Comparison of ENCODE assay signal across 9 cellular contexts in genomic region chr20:56439784-56440291, GRCh38. TPM values are rescaled to one million over a fixed set of nuclear protein-coding genes. Genes with fewer than 3 reads are reported as not detected.
DNase-seq lines count a peak whose midpoint lies in the region; ATAC-seq and TF ChIP-seq lines count a peak whose summit lies in the region.
"Had no signal": no experiment of that assay in that cellular context is flagged by ENCODE, and none has a peak within 500 bp of the region (broad histone marks: within the 10 kb centered on the region; RNA-seq: fewer than 3 reads in every experiment).

No MANE protein-coding gene starts in this region.

- ATAC-seq in IMR-90 (ENCODE audit: low read depth) (peak; percentile 86), body of pancreas (peak; percentile 63), GM18858 (IDR thresholded peaks at IDR 0.05; ENCODE audit: unreplicated experiment) (no peak), GM21515 (IDR thresholded peaks at IDR 0.05; ENCODE audit: unreplicated experiment) (no peak)

- no peak overlapping the region for H2BK12ac ChIP-seq in mesenchymal stem cell (ENCODE audit: low read length in 2 of 2)

- BruUV-seq in IMR-90 (replicated peaks; lab: Mats Ljungman, UMichigan): no TSS peak

- H3K79me1 ChIP-seq in IMR-90 (ENCODE audit: low read depth in 1 of 2, low read length in 2 of 2) (peaks cover 12 to 46% of the 10 kb centered on the region in 2 experiments; a peak in 3 of 4 replicates), mesenchymal stem cell (replicated peaks; ENCODE audit: low read length, poor library complexity, severe bottlenecking) (no peaks in the 10 kb centered on the region)

- H3K27ac ChIP-seq in AG04450 (ENCODE audit: low read depth, low read length) (peak overlapping the region; percentile 97), IMR-90 (ENCODE audit: insufficient read depth, low read length) (peak overlapping the region; percentile 99), body of pancreas (no peak overlapping the region), mesenchymal stem cell (ENCODE audit: low read length, poor library complexity, severe bottlenecking) (peak overlapping the region; percentile 3)
- H3K27ac ChIP-seq: WERI-Rb-1 had no signal

- peak overlapping the region; percentile 98 for H4K5ac ChIP-seq in IMR-90 (ENCODE audit: low read depth, low read length)

- H4K91ac ChIP-seq in IMR-90 (ENCODE audit: insufficient read depth, low read depth, low read length): peak overlapping the region; percentile 98
- H4K91ac ChIP-seq in mesenchymal stem cell (ENCODE audit: low read length): peak overlapping the region; percentile 54

- H3K9me1 ChIP-seq in IMR-90 (ENCODE audit: insufficient read depth, low read length): peaks cover 20% of the 10 kb centered on the region

- WGBS in IMR-90 (ENCODE audit: extremely low coverage in 2 of 2, insufficient read length in 1 of 2), 2 experiments: 0% methylated on average over 4 of the region's 5 CpGs; no CpG with 5 or more reads in 1 of the 2 experiments
- WGBS in body of pancreas, 2 donors: 46 to 49% methylated on average over 5 of the region's 5 CpGs
- WGBS in mesenchymal stem cell: 16% methylated on average over 5 of the region's 5 CpGs

- H2BK120ac ChIP-seq in IMR-90 (ENCODE audit: low read depth, low read length) (peak overlapping the region; percentile 99), mesenchymal stem cell (ENCODE audit: low read depth, low read length) (no peak overlapping the region)

- intact Hi-C loops in IMR-90 (cut with micrococcal nuclease) (loop anchor here (1.0 kb wide), 3 partner anchors 25 to 40 kb away; partner anchors contain the start of gene RTF2), body of pancreas (cut with DNase I) (no loop called here), posterior cingulate gyrus (cut with DNase I) (no loop called here)

- peak overlapping the region; percentile 98 for H2BK5ac ChIP-seq in IMR-90 (ENCODE audit: low read depth, low read length, poor library complexity, severe bottlenecking)
- H2BK5ac ChIP-seq in mesenchymal stem cell (ENCODE audit: low read depth, low read length, poor library complexity, severe bottlenecking): peak overlapping the region; percentile 85

- H3K4me1 ChIP-seq in IMR-90 (ENCODE audit: control insufficient read depth, insufficient read depth, low read length) (peaks cover 35% of the 10 kb centered on the region), body of pancreas (no peaks in the 10 kb centered on the region), mesenchymal stem cell (ENCODE audit: control insufficient read depth, insufficient read depth, low read depth, low read length) (peaks cover 6% of the 10 kb centered on the region)

- TF ChIP-seq CTCF in AG04450 (IDR thresholded peaks at IDR 0.05; ENCODE audit: low read depth, low read length): no peak
- no peak for TF ChIP-seq CTCF in IMR-90 (conservative IDR thresholded peaks at IDR 0.05; ENCODE audit: low read depth, low read length)
- no peak for TF ChIP-seq CTCF in body of pancreas (IDR thresholded peaks at IDR 0.05)

- H3K14ac ChIP-seq in IMR-90 (replicated peaks; ENCODE audit: low read depth, low read length): peak overlapping the region; percentile 97
- no peak overlapping the region for H3K14ac ChIP-seq in mesenchymal stem cell (ENCODE audit: low read length in 2 of 2)

- CTCF ChIA-PET in AG04450 (lab: Charles Lee) (no interaction called here), IMR-90 (lab: Yijun Ruan, JAX) (interaction anchor here (0.6 to 0.8 kb wide), 2 partner anchors 24 to 59 kb away, joined by 3 to 5 read pairs; no protein-coding TSS in a partner anchor)

- no peaks in the 10 kb centered on the region for H4K20me1 ChIP-seq in IMR-90 (ENCODE audit: insufficient read depth, low read length)

- H3K4ac ChIP-seq in IMR-90 (ENCODE audit: low read depth, low read length) (peak overlapping the region; percentile 99), mesenchymal stem cell (ENCODE audit: low read depth in 1 of 2, low read length in 2 of 2) (no peak overlapping the region)

- H3K9me3 ChIP-seq in AG04450 (ENCODE audit: control insufficient read depth, insufficient read depth, low read length): no peaks in the 10 kb centered on the region; the same call in 1 of the 2 replicates
- H3K9me3 ChIP-seq in IMR-90 (ENCODE audit: control insufficient read depth, insufficient read depth, low read length): no peaks in the 10 kb centered on the region
- H3K9me3 ChIP-seq in body of pancreas: no peaks in the 10 kb centered on the region
- H3K9me3 ChIP-seq in mesenchymal stem cell (ENCODE audit: control insufficient read depth, low read length): no peaks in the 10 kb centered on the region

- POLR2A ChIA-PET in AG04450 (lab: Yijun Ruan, JAX): interaction anchor here (1.0 to 3.1 kb wide), 12 partner anchors 10 to 76 kb away, joined by 3 to 52 read pairs (median 8); partner anchors contain the start of genes AURKA, CASS4, CSTF1 and RTF2
- POLR2A ChIA-PET in IMR-90 (lab: Charles Lee; ENCODE audit: unreplicated experiment): interaction anchor here (0.5 to 1.4 kb wide), 5 partner anchors 11 to 52 kb away, joined by 3 to 10 read pairs (median 7); partner anchors contain the start of gene CASS4

- TF ChIP-seq POLR2A in IMR-90 (IDR thresholded peaks at IDR 0.05; ENCODE audit: low read depth, low read length) (no peak; the same call in none of the 2 replicates), body of pancreas (IDR thresholded peaks at IDR 0.05) (no peak)

- H2BK20ac ChIP-seq in IMR-90 (ENCODE audit: low read depth, low read length): peak overlapping the region; percentile 97

- H3K36me3 ChIP-seq in IMR-90 (ENCODE audit: control insufficient read depth, insufficient read depth, low read length): peaks cover 9% of the 10 kb centered on the region; the same call in 1 of the 2 replicates
- H3K36me3 ChIP-seq in body of pancreas (replicated peaks in 1 of 2; ENCODE audit: insufficient read depth in 1 of 2, low read depth in 2 of 2): no peaks in the 10 kb centered on the region
- H3K36me3 ChIP-seq in mesenchymal stem cell (ENCODE audit: control insufficient read depth in 1 of 2, insufficient read depth in 2 of 2, low read depth in 1 of 2, low read length in 2 of 2): no peaks in the 10 kb centered on the region
- H3K36me3 ChIP-seq: WERI-Rb-1 had no signal

- no peak overlapping the region for H3K4me3 ChIP-seq in AG04450 (ENCODE audit: low read depth, low read length)
- no peak overlapping the region for H3K4me3 ChIP-seq in IMR-90 (ENCODE audit: insufficient read depth, low read depth, low read length)
- no peak overlapping the region for H3K4me3 ChIP-seq in body of pancreas
- no peak overlapping the region for H3K4me3 ChIP-seq in mesenchymal stem cell (ENCODE audit: insufficient read depth in 1 of 2, low read depth in 1 of 2, low read length in 2 of 2)

- H3K4me2 ChIP-seq in IMR-90 (ENCODE audit: low read depth, low read length) (peak overlapping the region; percentile 30), mesenchymal stem cell (ENCODE audit: low read length, poor library complexity, severe bottlenecking) (no peak overlapping the region)

- H3K27me3 ChIP-seq in AG04450 (ENCODE audit: control insufficient read depth, insufficient read depth, low read length): no peaks in the 10 kb centered on the region
- no peaks in the 10 kb centered on the region for H3K27me3 ChIP-seq in IMR-90 (ENCODE audit: control insufficient read depth, insufficient read depth, low read length)
- no peaks in the 10 kb centered on the region for H3K27me3 ChIP-seq in body of pancreas
- no peaks in the 10 kb centered on the region for H3K27me3 ChIP-seq in mesenchymal stem cell (ENCODE audit: control insufficient read depth in 1 of 2, insufficient read depth in 1 of 2, low read length in 2 of 2)

- peak overlapping the region; percentile 81 for H3K9ac ChIP-seq in IMR-90 (ENCODE audit: low read depth, low read length)
- peak overlapping the region; percentile 67 for H3K9ac ChIP-seq in mesenchymal stem cell (ENCODE audit: low read length)

- H4K8ac ChIP-seq in IMR-90 (ENCODE audit: low read depth in 2 of 2, low read length in 2 of 2): peak overlapping the region; percentile 96 to 98
- H4K8ac ChIP-seq in mesenchymal stem cell (ENCODE audit: low read length): peak overlapping the region; percentile 81

- peak; percentile 100 for DNase-seq in AG04450 (ENCODE audit: low read depth, low spot score)
- peak; percentile 100 for DNase-seq in IMR-90
- DNase-seq in body of pancreas: peak; percentile 13 to 54 (median 27)
- peak; percentile 90 for DNase-seq in mesenchymal stem cell
- DNase-seq in NCI-H2171 (lab: John Stamatoyannopoulos, UW): no peak
- no peak for DNase-seq in posterior cingulate gyrus
- DNase-seq: WERI-Rb-1 had no signal

- TF ChIP-seq RAD21 in IMR-90 (IDR thresholded peaks at IDR 0.05; ENCODE audit: low read length): peak; percentile 14; the same call in 1 of the 2 replicates

- peak overlapping the region; percentile 95 for H2AK5ac ChIP-seq in IMR-90 (ENCODE audit: low read depth, low read length)
- no peak overlapping the region for H2AK5ac ChIP-seq in mesenchymal stem cell (ENCODE audit: low read length, severe bottlenecking)

- H2AFZ ChIP-seq in IMR-90 (replicated peaks; ENCODE audit: low read length, poor library complexity) (peak overlapping the region; percentile 56), mesenchymal stem cell (ENCODE audit: low read depth, low read length) (no peak overlapping the region)

- H2BK15ac ChIP-seq in IMR-90 (ENCODE audit: low read depth, low read length): peak overlapping the region; percentile 94; the same call in 2 of the 3 replicates
- H2BK15ac ChIP-seq in mesenchymal stem cell (ENCODE audit: low read depth, poor library complexity, severe bottlenecking): no peak overlapping the region

- H3K23ac ChIP-seq in IMR-90 (ENCODE audit: low read depth, low read length): peak overlapping the region; percentile 95
- no peak overlapping the region for H3K23ac ChIP-seq in mesenchymal stem cell (ENCODE audit: low read length in 2 of 2)

- in situ Hi-C loops in IMR-90 (cut with MboI; ENCODE audit: low sequenced_read_pairs): no loop called here

- H3K18ac ChIP-seq in IMR-90 (ENCODE audit: low read depth, low read length) (peak overlapping the region; percentile 99), mesenchymal stem cell (ENCODE audit: low read depth in 1 of 2, low read length in 2 of 2) (no peak overlapping the region)

- H2AK9ac ChIP-seq in IMR-90 (replicated peaks; ENCODE audit: low read depth, low read length, poor library complexity): peak overlapping the region; percentile 38

- peak overlapping the region; percentile 100 for H3K56ac ChIP-seq in IMR-90 (ENCODE audit: extremely low read depth, insufficient read depth, low read length)

- dilution Hi-C loops in IMR-90 (cut with HindIII; ENCODE audit: low sequenced_read_pairs, unreplicated experiment): no loop called here

RNA-seq across cellular contexts. Expression of gene CASS4, which starts 27.8 kb away (rescaled TPM):
- polyA plus RNA-seq in AG04450 (2011; rRNA removed) (36.8 and 41.0 TPM in 2 replicates), IMR-90 (2012; rRNA removed) (26.5 and 29.6 TPM in 2 replicates)
- 56.9 and 69.4 TPM in 2 replicates for polyA minus RNA-seq in AG04450 (2011; rRNA and poly(A)+ RNA removed)
- total RNA-seq in IMR-90 (2012; rRNA removed) (25.8 and 26.1 TPM in 2 replicates), body of pancreas (under 1 TPM in 1 of 2 donors, not detected in 1; 0.52 TPM)
- 12.7 and 19.2 TPM in 2 replicates for polyA plus RNA-seq in IMR-90 (2012; cell fraction: cytosol; rRNA removed)
- polyA plus RNA-seq in IMR-90 (2012; cell fraction: nucleus; rRNA removed; ENCODE audit: low replicate concordance): 28.4 and 44.9 TPM in 2 replicates
- 0.14 TPM for polyA plus RNA-seq in mesenchymal stem cell (2013, experiment 1 of 2)
- 0.19 TPM for polyA plus RNA-seq in mesenchymal stem cell (2013, experiment 2 of 2)

RNA-seq across cellular contexts. Expression of gene RTF2, which starts 28.6 kb away (rescaled TPM):
- polyA plus RNA-seq in AG04450 (2011; rRNA removed) (147 TPM in 2 replicates), IMR-90 (2012; rRNA removed) (98.4 and 102 TPM in 2 replicates)
- polyA minus RNA-seq in AG04450 (2011; rRNA and poly(A)+ RNA removed): 68.2 and 73.1 TPM in 2 replicates
- total RNA-seq in IMR-90 (2012; rRNA removed) (109 and 118 TPM in 2 replicates), body of pancreas (10 to 100 TPM; 22.1 to 29.1 TPM)
- 73.2 and 76.9 TPM in 2 replicates for polyA plus RNA-seq in IMR-90 (2012; cell fraction: cytosol; rRNA removed)
- 59.0 and 86.9 TPM in 2 replicates for polyA plus RNA-seq in IMR-90 (2012; cell fraction: nucleus; rRNA removed; ENCODE audit: low replicate concordance)
- polyA plus RNA-seq in mesenchymal stem cell (2013, experiment 1 of 2): 64.8 TPM
- 64.7 TPM for polyA plus RNA-seq in mesenchymal stem cell (2013, experiment 2 of 2)

RNA-seq across cellular contexts. Expression of gene CSTF1, which starts 47.4 kb away (rescaled TPM):
- polyA plus RNA-seq in AG04450 (2011; rRNA removed): 70.9 and 74.4 TPM in 2 replicates
- polyA minus RNA-seq in AG04450 (2011; rRNA and poly(A)+ RNA removed): 104 and 106 TPM in 2 replicates
- total RNA-seq in IMR-90 (2012; rRNA removed): 86.4 and 105 TPM in 2 replicates
- polyA plus RNA-seq in IMR-90 (2012; rRNA removed): 48.8 and 49.5 TPM in 2 replicates
- 24.3 and 40.6 TPM in 2 replicates for polyA plus RNA-seq in IMR-90 (2012; cell fraction: cytosol; rRNA removed)
- 28.6 and 46.9 TPM in 2 replicates for polyA plus RNA-seq in IMR-90 (2012; cell fraction: nucleus; rRNA removed; ENCODE audit: low replicate concordance)
- 10 to 100 TPM; 12.2 to 14.5 TPM for total RNA-seq in body of pancreas
- polyA plus RNA-seq in mesenchymal stem cell (2013, experiment 1 of 2): 22.0 TPM
- polyA plus RNA-seq in mesenchymal stem cell (2013, experiment 2 of 2): 21.8 TPM

RNA-seq across cellular contexts. Expression of gene AURKA, which starts 47.8 kb away (rescaled TPM):
- polyA plus RNA-seq in AG04450 (2011; rRNA removed) (28.5 and 31.0 TPM in 2 replicates), IMR-90 (2012; rRNA removed) (63.7 and 68.0 TPM in 2 replicates)
- 23.4 and 24.1 TPM in 2 replicates for polyA minus RNA-seq in AG04450 (2011; rRNA and poly(A)+ RNA removed)
- total RNA-seq in IMR-90 (2012; rRNA removed) (83.3 and 88.0 TPM in 2 replicates), body of pancreas (1 to 10 TPM in 1 of 2 donors, under 1 TPM in 1; 0.66 to 1.0 TPM)
- polyA plus RNA-seq in IMR-90 (2012; cell fraction: cytosol; rRNA removed): 21.7 and 43.0 TPM in 2 replicates
- 13.7 and 69.2 TPM in 2 replicates for polyA plus RNA-seq in IMR-90 (2012; cell fraction: nucleus; rRNA removed; ENCODE audit: low replicate concordance)
- 13.9 TPM for polyA plus RNA-seq in mesenchymal stem cell (2013, experiment 1 of 2)
- polyA plus RNA-seq in mesenchymal stem cell (2013, experiment 2 of 2): 13.9 TPM

Comparison
In these comparisons a context has a peak if more than half of its experiments do, and no peak if none do; other contexts are left out.
1. DNase-seq: peak in AG04450 (single experiment), IMR-90 (single experiment), body of pancreas (4 of 4) and mesenchymal stem cell (single experiment); none in NCI-H2171 (single experiment) and posterior cingulate gyrus (0 of 10).
2. H3K27ac ChIP-seq: peak in AG04450 (single experiment), IMR-90 (single experiment) and mesenchymal stem cell (single experiment); none in body of pancreas (0 of 4).
3. ATAC-seq: peak in IMR-90 (single experiment) and body of pancreas (single experiment); none in GM18858 (single experiment) and GM21515 (single experiment).
4. RNA of gene CASS4, which starts 27.8 kb away (total RNA-seq): 25.8 to 26.1 TPM in IMR-90; 0.52 TPM in body of pancreas; every median in the first group is over 10 times any median in the second.